7 cellular contexts compared by ENCODE assay signal in genomic region chr1:16606666-16607432, GRCh38. TPM values are rescaled to one million over a fixed set of nuclear protein-coding genes. Genes with fewer than 3 reads are reported as not detected.
"Had no signal": no experiment of that assay in that cellular context is flagged by ENCODE, and none has a peak within 500 bp of the region (broad histone marks: within the 10 kb centered on the region; RNA-seq: fewer than 3 reads in every experiment).

No MANE protein-coding gene starts in this region.

RNA-seq across cellular contexts. Expression of gene RNU1-3, which starts 59.9 kb away (rescaled TPM):
- total RNA-seq: fibroblast of villous mesenchyme had no signal
- polyA plus RNA-seq: fibroblast of lung, pancreas, sigmoid colon, small intestine, stomach, urinary bladder had no signal
